Comparison of ENCODE assay signal across 17 cellular contexts in the genomic region with DNA sequence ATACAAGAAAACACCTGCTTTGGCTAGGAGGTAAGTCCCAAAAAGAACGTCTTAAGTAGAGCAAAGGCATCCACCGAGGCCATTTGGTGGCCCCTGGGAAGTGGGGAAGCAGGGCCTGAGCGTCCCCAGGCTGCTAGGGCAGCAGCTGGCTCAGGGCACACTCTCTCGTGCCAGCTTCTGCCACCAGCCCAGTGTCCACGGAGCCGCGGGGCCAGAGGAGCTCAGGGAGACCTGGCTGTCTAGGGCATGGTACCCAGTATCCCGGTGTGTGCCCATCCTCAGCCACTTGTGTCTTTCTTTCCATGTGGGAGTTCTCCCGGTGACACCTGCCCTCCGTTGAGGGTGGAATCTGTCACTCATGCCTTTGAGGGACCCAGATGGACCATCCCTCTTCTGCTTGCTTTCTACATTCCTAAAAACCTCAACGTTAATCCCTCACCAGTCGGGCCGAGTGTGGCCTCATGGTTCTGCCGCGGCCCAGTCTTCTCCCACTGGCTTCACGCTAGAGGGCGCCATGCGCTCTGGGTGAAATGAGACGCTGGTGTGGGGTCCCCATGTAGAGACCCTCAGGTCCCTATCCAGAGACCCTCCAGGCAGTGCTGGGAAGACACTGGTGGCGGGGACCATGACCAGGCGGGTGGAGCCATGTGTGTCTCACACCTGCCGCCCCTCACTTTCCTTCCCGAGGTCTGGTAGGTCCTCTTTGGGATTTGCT. TPM values are rescaled to one million over a fixed set of nuclear protein-coding genes. Genes with fewer than 3 reads are reported as not detected.
DNase-seq lines count a peak whose midpoint lies in the region; ATAC-seq, FAIRE-seq and TF ChIP-seq lines count a peak whose summit lies in the region.
"Had no signal": no experiment of that assay in that cellular context is flagged by ENCODE, and none has a peak within 500 bp of the region (broad histone marks: within the 10 kb centered on the region; RNA-seq: fewer than 3 reads in every experiment).

No MANE protein-coding gene starts in this region.

- no peak for TF ChIP-seq RAD21 in GM12878 (IDR thresholded peaks at IDR 0.05; ENCODE audit: insufficient read depth, low read depth, low read length)

- peak overlapping the region; percentile 73 to 85 for H3K27ac Mint-ChIP-seq in activated naive CD4-positive, alpha-beta T cell treated with anti-CD3 and anti-CD28 coated beads, Interleukin-2, amount 50 U/mL, for 72 hours
- no peak overlapping the region for H3K27ac Mint-ChIP-seq in activated naive CD4-positive, alpha-beta T cell treated with anti-CD3 and anti-CD28 coated beads, Interleukin-2, amount 10 ng/mL, durations not matched to agents 7 days and 5 days
- H3K27ac Mint-ChIP-seq in type B pancreatic cell: no peak overlapping the region
- H3K27ac Mint-ChIP-seq: activated T-cell treated with anti-CD3 and anti-CD28 coated beads, Interleukin-2, amount 50 U/mL, for 72 hours had no signal

- ATAC-seq in activated naive CD4-positive, alpha-beta T cell treated with anti-CD3 and anti-CD28 coated beads, Interleukin-2, amount 50 U/mL, for 72 hours: no peak
- ATAC-seq in GM12878 (no peak), HG03460 (IDR thresholded peaks at IDR 0.05; ENCODE audit: unreplicated experiment) (no peak), HG02759 (IDR thresholded peaks at IDR 0.05; ENCODE audit: unreplicated experiment) (no peak)
- ATAC-seq: activated T-cell treated with anti-CD3 and anti-CD28 coated beads, Interleukin-2, amount 50 U/mL, for 72 hours; stimulated activated naive CD8-positive, alpha-beta T cell treated with anti-CD3 and anti-CD28 coated beads, Interleukin-15, amount 100 ng/mL, for 72 hours had no signal

- no peak overlapping the region for H3K27ac ChIP-seq in GM12878 (ENCODE audit: control insufficient read depth, insufficient read depth)

- no peaks in the 10 kb centered on the region for H3K4me1 Mint-ChIP-seq in activated naive CD4-positive, alpha-beta T cell treated with anti-CD3 and anti-CD28 coated beads, Interleukin-2, amount 10 ng/mL, durations not matched to agents 7 days and 5 days
- H3K4me1 Mint-ChIP-seq in type B pancreatic cell (ENCODE audit: unreplicated experiment): no peaks in the 10 kb centered on the region

- H3K4me2 ChIP-seq in GM12878 (ENCODE audit: control insufficient read depth, insufficient read depth): no peak overlapping the region

- no peaks in the 10 kb centered on the region for H4K20me1 ChIP-seq in GM12878 (ENCODE audit: control insufficient read depth, insufficient read depth)

- POLR2A ChIA-PET in GM12878 (lab: Charles Lee): interaction anchor here (0.5 kb wide), 1 partner anchor 130 kb away, joined by 3 read pairs; no protein-coding TSS in a partner anchor

- intact Hi-C loops in GM12878 (cut with micrococcal nuclease; ENCODE audit: unreplicated experiment): no loop called here

- H3K36me3 ChIP-seq in GM12878 (ENCODE audit: control insufficient read depth in 2 of 2, insufficient read depth in 2 of 2, low read length in 1 of 2) (peaks cover 6 to 11% of the 10 kb centered on the region in 2 experiments; a peak in 3 of 4 replicates), kidney epithelial cell (ENCODE audit: control insufficient read depth, insufficient read depth, low read length) (peaks cover 3% of the 10 kb centered on the region)

- H3K9ac ChIP-seq in GM12878 (ENCODE audit: control insufficient read depth, insufficient read depth, low read length): no peak overlapping the region

- TF ChIP-seq EP300 in GM12878 (IDR thresholded peaks at IDR 0.05; ENCODE audit: borderline replicate concordance in 1 of 2, control insufficient read depth in 1 of 2, low read depth in 2 of 2, low read length in 2 of 2): no peak

- SMC1A ChIA-PET in GM12878 (lab: Charles Lee; ENCODE audit: uncharacterized antibody, unreplicated experiment): no interaction called here

- 95% methylated on average over 23 of the region's 23 CpGs for WGBS in GM12878 (ENCODE audit: insufficient coverage, insufficient replicate concordance, low lambda C conversion rate, missing lambda C conversion rate)

- no peaks in the 10 kb centered on the region for H3K9me3 ChIP-seq in GM12878 (replicated peaks; ENCODE audit: control insufficient read depth, insufficient read depth, low read length)
- H3K9me3 ChIP-seq: MG63 had no signal

- no peak overlapping the region for H3K4me3 Mint-ChIP-seq in activated naive CD4-positive, alpha-beta T cell treated with anti-CD3 and anti-CD28 coated beads, Interleukin-2, amount 10 ng/mL, durations not matched to agents 7 days and 5 days
- H3K4me3 Mint-ChIP-seq in type B pancreatic cell: no peak overlapping the region
- H3K4me3 Mint-ChIP-seq: activated T-cell treated with anti-CD3 and anti-CD28 coated beads, Interleukin-2, amount 50 U/mL, for 72 hours; stimulated activated naive CD8-positive, alpha-beta T cell treated with anti-CD3 and anti-CD28 coated beads, Interleukin-15, amount 100 ng/mL, for 72 hours had no signal

- no peaks in the 10 kb centered on the region for H3K9me3 Mint-ChIP-seq in activated naive CD4-positive, alpha-beta T cell treated with anti-CD3 and anti-CD28 coated beads, Interleukin-2, amount 50 U/mL, for 72 hours
- no peaks in the 10 kb centered on the region for H3K9me3 Mint-ChIP-seq in activated naive CD4-positive, alpha-beta T cell treated with anti-CD3 and anti-CD28 coated beads, Interleukin-2, amount 10 ng/mL, durations not matched to agents 7 days and 5 days
- H3K9me3 Mint-ChIP-seq in type B pancreatic cell: no peaks in the 10 kb centered on the region
- H3K9me3 Mint-ChIP-seq: activated T-cell treated with anti-CD3 and anti-CD28 coated beads, Interleukin-2, amount 50 U/mL, for 72 hours; stimulated activated naive CD8-positive, alpha-beta T cell treated with anti-CD3 and anti-CD28 coated beads, Interleukin-15, amount 100 ng/mL, for 72 hours had no signal

- H3K27me3 ChIP-seq in GM12878 (replicated peaks in 1 of 2; ENCODE audit: control insufficient read depth in 2 of 2, insufficient read depth in 2 of 2, low read length in 1 of 2) (no peaks in the 10 kb centered on the region), kidney epithelial cell (ENCODE audit: control insufficient read depth, insufficient read depth, low read length) (no peaks in the 10 kb centered on the region)
- H3K27me3 ChIP-seq: MG63 had no signal

- H3K4me3 ChIP-seq in GM12878 (no peak overlapping the region), kidney epithelial cell (ENCODE audit: low read depth, low read length) (no peak overlapping the region)
- H3K4me3 ChIP-seq: MG63 had no signal

- TF ChIP-seq CTCF in GM12878 (IDR thresholded peaks at IDR 0.05 in 2 of 3, conservative IDR thresholded peaks at IDR 0.05 in 1 of 3; ENCODE audit: control insufficient read depth in 2 of 3, extremely low read depth in 1 of 3, insufficient read depth in 1 of 3, low read depth in 3 of 3, low read length in 3 of 3): 0 out of 6 replicates have a peak, but pooled peaks of 1 of the 3 experiments have one; percentile 17
- TF ChIP-seq CTCF in kidney epithelial cell (IDR thresholded peaks at IDR 0.05; ENCODE audit: insufficient read depth, low read length, poor library complexity, severe bottlenecking): peak; percentile 44
- TF ChIP-seq CTCF in type B pancreatic cell (conservative IDR thresholded peaks at IDR 0.05): peak; percentile 34

- 0 out of 2 replicates have a peak, but pooled peaks have one; percentile 10 for TF ChIP-seq POLR2A in GM12878 (IDR thresholded peaks at IDR 0.05; ENCODE audit: low read depth, low read length)

- in situ Hi-C loops in GM12878 (cut with MboI): no loop called here

- RAD21 ChIA-PET in GM12878 (lab: Charles Lee; ENCODE audit: unreplicated experiment): no interaction called here

- FAIRE-seq in GM12878 (lab: Jason Lieb, UNC): no peak
- FAIRE-seq: keratinocyte had no signal

- no peak overlapping the region for H2AFZ ChIP-seq in GM12878 (ENCODE audit: control insufficient read depth, low read depth, low read length)

- no peak for DNase-seq in activated naive CD4-positive, alpha-beta T cell treated with anti-CD3 and anti-CD28 coated beads, Interleukin-2, amount 50 U/mL, for 72 hours (ENCODE audit: low spot score in 2 of 2)
- DNase-seq in activated naive CD4-positive, alpha-beta T cell treated with anti-CD3 and anti-CD28 coated beads, Interleukin-2, amount 10 ng/mL, durations not matched to agents 7 days and 5 days: no peak
- DNase-seq in GM12878 (ENCODE audit: low read depth, low spot score) (no peak), kidney epithelial cell (ENCODE audit: low read depth) (no peak), type B pancreatic cell (ENCODE audit: extremely low spot score, unreplicated experiment) (no peak), DMS153 treated with DMSO at 0.1 percent for 48 hours (lab: John Stamatoyannopoulos, UW; ENCODE audit: unreplicated experiment) (no peak)
- DNase-seq: ACHN; activated CD4-positive, alpha-beta T cell treated with anti-CD3 and anti-CD28 coated beads for 1 hour; activated T-cell treated with anti-CD3 and anti-CD28 coated beads, Interleukin-2, amount 50 U/mL, for 72 hours; MG63; NCI-H510A; nucleus accumbens; stimulated activated CD4-positive, alpha-beta T cell treated with anti-CD3 and anti-CD28 coated beads, Interleukin-2, amount 100 ng/mL, for 48 hours; stimulated activated naive CD8-positive, alpha-beta T cell treated with anti-CD3 and anti-CD28 coated beads, Interleukin-15, amount 100 ng/mL, for 72 hours had no signal

- no TSS peak for BruUV-seq in GM12878 (replicated peaks; lab: Mats Ljungman, UMichigan)

- no peaks in the 10 kb centered on the region for H3K4me1 ChIP-seq in GM12878 (ENCODE audit: control insufficient read depth, insufficient read depth, low read length)

- no peaks in the 10 kb centered on the region for H3K27me3 Mint-ChIP-seq in activated naive CD4-positive, alpha-beta T cell treated with anti-CD3 and anti-CD28 coated beads, Interleukin-2, amount 10 ng/mL, durations not matched to agents 7 days and 5 days
- no peaks in the 10 kb centered on the region for H3K27me3 Mint-ChIP-seq in type B pancreatic cell
- H3K27me3 Mint-ChIP-seq: stimulated activated naive CD8-positive, alpha-beta T cell treated with anti-CD3 and anti-CD28 coated beads, Interleukin-15, amount 100 ng/mL, for 72 hours had no signal

- no peaks in the 10 kb centered on the region for H3K79me2 ChIP-seq in GM12878 (ENCODE audit: control insufficient read depth, insufficient read depth, low read length)

- CTCF ChIA-PET in activated naive CD4-positive, alpha-beta T cell treated with anti-CD3 and anti-CD28 coated beads, Interleukin-2, amount 10 ng/mL, durations not matched to agents 7 days and 5 days (lab: Charles Lee): no interaction called here
- CTCF ChIA-PET in GM12878 (lab: Yijun Ruan, JAX): no interaction called here

- no peaks in the 10 kb centered on the region for H3K36me3 Mint-ChIP-seq in activated naive CD4-positive, alpha-beta T cell treated with anti-CD3 and anti-CD28 coated beads, Interleukin-2, amount 50 U/mL, for 72 hours
- peaks cover 19% of the 10 kb centered on the region for H3K36me3 Mint-ChIP-seq in activated naive CD4-positive, alpha-beta T cell treated with anti-CD3 and anti-CD28 coated beads, Interleukin-2, amount 10 ng/mL, durations not matched to agents 7 days and 5 days
- peaks cover 12% of the 10 kb centered on the region for H3K36me3 Mint-ChIP-seq in type B pancreatic cell

RNA-seq across cellular contexts. Expression of a gene that starts 9.5 kb away (rescaled TPM):
- total RNA-seq in activated naive CD4-positive, alpha-beta T cell treated with anti-CD3 and anti-CD28 coated beads, Interleukin-2, amount 50 U/mL, for 72 hours: 10 to 100 TPM; 35.2 to 39.0 TPM
- total RNA-seq in GM12878 (2013; cell fraction: nucleolus; rRNA removed): 44.4 and 49.6 TPM in 2 replicates
- total RNA-seq in GM12878 (2014; rRNA removed) (18.5 and 28.5 TPM in 2 replicates), GM12878 (2014; rRNA removed; fragmentation: Illumina TruSeq; extraction: Trizol) (6.6 and 7.6 TPM in 2 replicates), GM12878 (2021) (35.3 and 43.4 TPM in 2 replicates), kidney epithelial cell (71.2 and 85.6 TPM in 2 replicates), type B pancreatic cell (ENCODE audit: low replicate concordance) (36.9 and 53.2 TPM in 2 replicates)
- 6.4 TPM for polyA plus RNA-seq in GM12878 (2011; ENCODE audit: low read depth)
- polyA plus RNA-seq in GM12878 (2011; rRNA removed) (4.1 and 10.4 TPM in 2 replicates), GM12878 (2014; fragmentation: Illumina TruSeq; extraction: Trizol) (1.1 and 4.8 TPM in 2 replicates), GM12878 (2014; fragmentation: Nextera tagmentation; extraction: Ambion mirVana) (1 to 10 TPM in 1 of 2 experiments, under 1 TPM in 1; 0.37 to 2.2 TPM), GM12878 (2014; rRNA removed) (40.5 and 46.1 TPM in 2 replicates), GM12878 (2016; fragmentation: Nextera tagmentation; extraction: Ambion mirVana) (10 to 100 TPM; 29.2 to 33.8 TPM)
- 12.6 and 22.6 TPM in 2 replicates for polyA plus RNA-seq in GM12878 (2011; cell fraction: cytosol; rRNA removed)
- 137 and 174 TPM in 2 replicates for polyA plus RNA-seq in GM12878 (2011; cell fraction: nucleus; rRNA removed)
- polyA plus RNA-seq in GM12878 (2012): 27.1 and 35.0 TPM in 2 replicates
- polyA minus RNA-seq in GM12878 (2011; rRNA and poly(A)+ RNA removed): 6.1 and 12.3 TPM in 2 replicates
- polyA minus RNA-seq in GM12878 (2011; cell fraction: cytosol; rRNA and poly(A)+ RNA removed): 8.3 and 10.4 TPM in 2 replicates
- polyA minus RNA-seq in GM12878 (2011; cell fraction: nucleus; rRNA and poly(A)+ RNA removed): 41.2 and 66.5 TPM in 2 replicates

Comparison
In these comparisons a context has a peak if more than half of its experiments do, and no peak if none do; other contexts are left out.
1. H3K27ac Mint-ChIP-seq: peak in activated naive CD4-positive, alpha-beta T cell treated with anti-CD3 and anti-CD28 coated beads, Interleukin-2, amount 50 U/mL, for 72 hours (2 of 2); none in activated naive CD4-positive, alpha-beta T cell treated with anti-CD3 and anti-CD28 coated beads, Interleukin-2, amount 10 ng/mL, durations not matched to agents 7 days and 5 days (single experiment) and type B pancreatic cell (single experiment).